In genomic region chr11:94302806-94303205, GRCh38 we compare ENCODE assay signal across 1 cellular context.
TF ChIP-seq lines count a peak whose summit lies in the region.

No MANE protein-coding gene starts in this region.

TF ChIP-seq in H1, 55 proteins besides CTCF, POLR2A, EP300 and RAD21 (continued from another document):
- TF ChIP-seq CHD7 (IDR thresholded peaks at IDR 0.05; ENCODE audit: insufficient replicate concordance, low read length) (no peak), ATF2 (IDR thresholded peaks at IDR 0.05; ENCODE audit: low read length) (no peak), MAFK (IDR thresholded peaks at IDR 0.05; ENCODE audit: low read depth, low read length) (no peak)
